In the genomic region with DNA sequence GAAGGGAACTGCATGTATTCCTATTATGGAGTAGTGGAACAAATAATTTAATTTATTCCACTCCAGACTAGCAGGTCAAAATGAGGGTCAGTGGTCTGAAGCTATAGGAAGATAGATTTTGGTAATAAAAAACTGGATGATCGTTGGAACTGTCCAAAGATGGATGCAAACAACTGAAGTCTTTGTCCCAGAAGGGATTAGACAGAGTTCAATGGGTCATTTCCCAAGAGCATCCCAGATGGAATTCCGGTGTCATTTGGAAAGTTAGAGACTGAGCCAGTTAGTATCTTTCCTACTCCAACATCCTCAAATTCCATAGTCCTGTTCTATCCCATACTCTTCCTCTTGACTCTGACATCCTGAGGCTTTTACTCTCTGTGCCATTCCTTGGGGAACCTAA, we compare ENCODE assay signal across 20 cellular contexts. TPM values are rescaled to one million over a fixed set of nuclear protein-coding genes. Genes with fewer than 3 reads are reported as not detected.
"Had no signal": no experiment of that assay in that cellular context is flagged by ENCODE, and none has a peak within 500 bp of the region (broad histone marks: within the 10 kb centered on the region; RNA-seq: fewer than 3 reads in every experiment).

No MANE protein-coding gene starts in this region.

- H3K36me3 ChIP-seq: MG63 had no signal

- H3K9me3 ChIP-seq: MG63 had no signal

- DNase-seq: Karpas-422, Kasumi-1, MG63, MM.1S, MV-4-11, NCI-H1048, NCI-H1436, NCI-H1436 treated with DMSO at 0.1 percent for 48 hours, NCI-H1694, NCI-H187 treated with DMSO at 0.1 percent for 48 hours, NCI-H2029, NCI-H2029 treated with DMSO at 0.1 percent for 48 hours, NCI-H226, NCI-H446, NCI-H446 treated with DMSO at 0.1 percent for 48 hours, NCI-H510A had no signal

- H3K4me3 ChIP-seq: MG63 had no signal

RNA-seq across cellular contexts. Expression of a gene that starts 22.8 kb away (rescaled TPM):
- total RNA-seq: LHCN-M2, M059J, MCF 10A, NCI-H460 had no signal
